ENCODE assay signal across 23 cellular contexts in genomic region chr2:156349605-156350004, GRCh38. TPM values are rescaled to one million over a fixed set of nuclear protein-coding genes. Genes with fewer than 3 reads are reported as not detected.
DNase-seq lines count a peak whose midpoint lies in the region; ATAC-seq, FAIRE-seq and TF ChIP-seq lines count a peak whose summit lies in the region.
"Had no signal": no experiment of that assay in that cellular context is flagged by ENCODE, and none has a peak within 500 bp of the region (broad histone marks: within the 10 kb centered on the region; RNA-seq: fewer than 3 reads in every experiment).

No MANE protein-coding gene starts in this region.

- TF ChIP-seq CTCF in PC-3 (conservative IDR thresholded peaks at IDR 0.05; ENCODE audit: low read depth, low read length), result no peak
- no peak for TF ChIP-seq CTCF in breast epithelium (IDR thresholded peaks at IDR 0.05)

- H3K18ac ChIP-seq in mesenchymal stem cell (ENCODE audit: low read depth in 1 of 2, low read length in 2 of 2), result no peak overlapping the region

- H3K36me3 ChIP-seq in PC-3 (ENCODE audit: low read depth, low read length) (no peaks in the 10 kb centered on the region), breast epithelium (no peaks in the 10 kb centered on the region), mesenchymal stem cell (ENCODE audit: control insufficient read depth in 1 of 2, insufficient read depth in 2 of 2, low read depth in 1 of 2, low read length in 2 of 2) (no peaks in the 10 kb centered on the region)
- H3K36me3 ChIP-seq: BLaER1, MG63, SJCRH30 had no signal

- H2AFZ ChIP-seq in PC-3 (ENCODE audit: low read length), result no peak overlapping the region
- H2AFZ ChIP-seq in mesenchymal stem cell (ENCODE audit: low read depth, low read length), result no peak overlapping the region

- H3K27me3 ChIP-seq in PC-3 (ENCODE audit: low read length) (no peaks in the 10 kb centered on the region), breast epithelium (no peaks in the 10 kb centered on the region), mesenchymal stem cell (ENCODE audit: control insufficient read depth in 1 of 2, insufficient read depth in 1 of 2, low read length in 2 of 2) (no peaks in the 10 kb centered on the region)
- H3K27me3 ChIP-seq: BLaER1, MG63, SJCRH30 had no signal

- CTCF ChIA-PET in PC-3 (lab: Charles Lee), result no interaction called here

- H2BK12ac ChIP-seq in mesenchymal stem cell (ENCODE audit: low read length in 2 of 2), result no peak overlapping the region

- no peaks in the 10 kb centered on the region for H3K79me2 ChIP-seq in PC-3 (ENCODE audit: low read length)

- H3K27ac ChIP-seq in PC-3 (ENCODE audit: low read length) (no peak overlapping the region), breast epithelium (no peak overlapping the region), mesenchymal stem cell (ENCODE audit: low read length, poor library complexity, severe bottlenecking) (no peak overlapping the region)
- H3K27ac ChIP-seq: BLaER1, SJCRH30 had no signal

- no TSS peak for BruUV-seq in PC-3 (replicated peaks; lab: Mats Ljungman, UMichigan)

- no peak overlapping the region for H3K14ac ChIP-seq in mesenchymal stem cell (ENCODE audit: low read length in 2 of 2)

- H3K9me3 ChIP-seq in PC-3 (ENCODE audit: low read length) (no peaks in the 10 kb centered on the region), breast epithelium (no peaks in the 10 kb centered on the region), mesenchymal stem cell (ENCODE audit: control insufficient read depth, low read length) (no peaks in the 10 kb centered on the region)
- H3K9me3 ChIP-seq: BLaER1, MG63, SJCRH30 had no signal

- no peak overlapping the region for H2AK5ac ChIP-seq in mesenchymal stem cell (ENCODE audit: low read length, severe bottlenecking)

- intact Hi-C loops in PC-3 (cut with micrococcal nuclease), result no loop called here
- intact Hi-C loops in left colon (cut with DNase I, micrococcal nuclease), result no loop called here
- intact Hi-C loops in breast epithelium (cut with DNase I; ENCODE audit: low total_unique reads), result no loop called here

- H4K8ac ChIP-seq in mesenchymal stem cell (ENCODE audit: low read length), result no peak overlapping the region

- no peaks in the 10 kb centered on the region for H3K79me1 ChIP-seq in mesenchymal stem cell (replicated peaks; ENCODE audit: low read length, poor library complexity, severe bottlenecking)

- H3K9ac ChIP-seq in PC-3 (ENCODE audit: low read length), result no peak overlapping the region
- H3K9ac ChIP-seq in mesenchymal stem cell (ENCODE audit: low read length), result no peak overlapping the region
- H3K9ac ChIP-seq: BLaER1 had no signal

- no peak overlapping the region for H2BK15ac ChIP-seq in mesenchymal stem cell (ENCODE audit: low read depth, poor library complexity, severe bottlenecking)

- POLR2A ChIA-PET in PC-3 (lab: Charles Lee; ENCODE audit: unreplicated experiment), result no interaction called here

- H3K4me2 ChIP-seq in PC-3 (ENCODE audit: low read length), result no peak overlapping the region
- H3K4me2 ChIP-seq in mesenchymal stem cell (ENCODE audit: low read length, poor library complexity, severe bottlenecking), result no peak overlapping the region
- H3K4me2 ChIP-seq: BLaER1 had no signal

- H3K9me2 ChIP-seq in PC-3 (replicated peaks; ENCODE audit: low read length), result no peaks in the 10 kb centered on the region

- H2BK120ac ChIP-seq in mesenchymal stem cell (ENCODE audit: low read depth, low read length), result no peak overlapping the region

- H4K91ac ChIP-seq in mesenchymal stem cell (ENCODE audit: low read length), result no peak overlapping the region

- no peak overlapping the region for H3K4ac ChIP-seq in mesenchymal stem cell (ENCODE audit: low read depth in 1 of 2, low read length in 2 of 2)

- peak; percentile 48 for ATAC-seq in HG02885 (IDR thresholded peaks at IDR 0.05; ENCODE audit: poor library complexity, unreplicated experiment)
- peak; percentile 24; the same call in 1 of the 2 replicates for ATAC-seq in PC-3
- ATAC-seq in left colon, result peak; percentile 59
- ATAC-seq: HCT116, SK-N-SH treated with all-trans-retinoic acid at 6 μM for 48 hours had no signal

- no peaks in the 10 kb centered on the region for H3F3A ChIP-seq in PC-3 (ENCODE audit: low read length, unreplicated experiment)

- H3K4me3 ChIP-seq in PC-3 (ENCODE audit: low read length) (no peak overlapping the region), breast epithelium (no peak overlapping the region), mesenchymal stem cell (ENCODE audit: insufficient read depth in 1 of 2, low read depth in 1 of 2, low read length in 2 of 2) (no peak overlapping the region)
- H3K4me3 ChIP-seq: BLaER1, MG63, SJCRH30 had no signal

- peak; percentile 78 for FAIRE-seq in GM12892 (lab: Jason Lieb, UNC)
- FAIRE-seq: GM19239, HTR-8/SVneo had no signal

- H3K23ac ChIP-seq in mesenchymal stem cell (ENCODE audit: low read length in 2 of 2), result no peak overlapping the region

- peaks cover 14% of the 10 kb centered on the region for H3K4me1 ChIP-seq in PC-3 (ENCODE audit: insufficient read depth, low read length)
- no peaks in the 10 kb centered on the region for H3K4me1 ChIP-seq in breast epithelium
- no peaks in the 10 kb centered on the region for H3K4me1 ChIP-seq in mesenchymal stem cell (ENCODE audit: control insufficient read depth, insufficient read depth, low read depth, low read length)
- H3K4me1 ChIP-seq: BLaER1, SJCRH30 had no signal

- H2BK5ac ChIP-seq in mesenchymal stem cell (ENCODE audit: low read depth, low read length, poor library complexity, severe bottlenecking), result no peak overlapping the region

- no peak for DNase-seq in GM12892 (ENCODE audit: insufficient read length)
- no peak for DNase-seq in PC-3
- DNase-seq in left colon, result no peak
- DNase-seq in breast epithelium (ENCODE audit: low spot score in 2 of 2), result no peak
- DNase-seq in mesenchymal stem cell, result no peak
- DNase-seq in NCI-H524 (lab: John Stamatoyannopoulos, UW), result no peak
- DNase-seq: CD4-positive, CD25-positive, alpha-beta regulatory T cell; DMS153; KBM-7; MG63; NCI-H1417; NCI-H1694 treated with DMSO at 0.1 percent for 48 hours; NCI-H2081; NCI-H226; NCI-H510A treated with DMSO at 0.1 percent for 48 hours; SJCRH30; T-helper 2 cell had no signal

- no peaks in the 10 kb centered on the region for H4K20me1 ChIP-seq in PC-3 (ENCODE audit: low read length)
- H4K20me1 ChIP-seq: BLaER1 had no signal

- TF ChIP-seq POLR2A in GM12892 (IDR thresholded peaks at IDR 0.05; ENCODE audit: low read depth, low read length) (no peak), breast epithelium (IDR thresholded peaks at IDR 0.05) (no peak)

RNA-seq across cellular contexts. Expression of gene NR4A2, which starts 17.1 kb away (rescaled TPM):
- 0.68 TPM for polyA plus RNA-seq in GM12892 (2012; ENCODE audit: missing spikeins)
- total RNA-seq in PC-3 (2014; rRNA removed), result 12.0 and 13.8 TPM in 2 replicates
- total RNA-seq in left colon, result 1 to 10 TPM; 3.4 to 9.7 TPM
- 10 to 100 TPM in 1 of 3 donors, 1 to 10 TPM in 2; 3.8 to 29.4 (median 7.9) TPM for total RNA-seq in breast epithelium
- polyA plus RNA-seq in mesenchymal stem cell (2013, experiment 1 of 2), result 4.3 TPM
- 3.8 TPM for polyA plus RNA-seq in mesenchymal stem cell (2013, experiment 2 of 2)
